In genomic region chr19:42092350-42092749, GRCh38 we compare ENCODE assay signal across 8 cellular contexts. TPM values are rescaled to one million over a fixed set of nuclear protein-coding genes. Genes with fewer than 3 reads are reported as not detected.
A peak's percentile ranks its signal among the peaks of the same experiment; 100 is the strongest.
DNase-seq lines count a peak whose midpoint lies in the region; ATAC-seq and TF ChIP-seq lines count a peak whose summit lies in the region.

No MANE protein-coding gene starts in this region.

- no peaks in the 10 kb centered on the region for H3K36me3 ChIP-seq in SK-N-SH (replicated peaks in 1 of 2; ENCODE audit: control insufficient read depth in 1 of 2, insufficient read depth in 2 of 2, low read length in 1 of 2)

- DNase-seq in SK-N-SH (peak; percentile 63), NCI-H2107 (lab: John Stamatoyannopoulos, UW) (peak; percentile 49), glomerular endothelial cell (ENCODE audit: extremely low read depth, low read depth, low spot score) (peak; percentile 79)
- DNase-seq in activated CD8-positive, alpha-beta T cell treated with anti-CD3 and anti-CD28 coated beads for 36 hours = peak; percentile 64
- peak in 1 of 2 donors; percentile 31 for DNase-seq in stimulated activated naive CD8-positive, alpha-beta T cell treated with anti-CD3 and anti-CD28 coated beads, Interleukin-15, amount 100 ng/mL, for 72 hours

- peaks cover 36% of the 10 kb centered on the region for H3K36me3 Mint-ChIP-seq in activated CD8-positive, alpha-beta T cell treated with anti-CD3 and anti-CD28 coated beads for 36 hours (ENCODE audit: low read depth)

- H4K20me1 ChIP-seq in SK-N-SH (ENCODE audit: insufficient read depth) = no peaks in the 10 kb centered on the region

- no peak for TF ChIP-seq EP300 in SK-N-SH (IDR thresholded peaks at IDR 0.05; ENCODE audit: borderline replicate concordance in 1 of 2, low read depth in 1 of 2, low read length in 1 of 2)

- H3K9me2 ChIP-seq in SK-N-SH = no peaks in the 10 kb centered on the region

- H3F3A ChIP-seq in SK-N-SH (replicated peaks; ENCODE audit: insufficient read depth) = peaks cover 7% of the 10 kb centered on the region

- H3K9me3 Mint-ChIP-seq in activated CD8-positive, alpha-beta T cell treated with anti-CD3 and anti-CD28 coated beads for 36 hours = no peaks in the 10 kb centered on the region
- no peaks in the 10 kb centered on the region for H3K9me3 Mint-ChIP-seq in stimulated activated naive CD8-positive, alpha-beta T cell treated with anti-CD3 and anti-CD28 coated beads, Interleukin-15, amount 100 ng/mL, for 72 hours

- peak; percentile 32 for TF ChIP-seq RAD21 in SK-N-SH (IDR thresholded peaks at IDR 0.05; ENCODE audit: low read length)

- TF ChIP-seq CTCF in SK-N-SH (IDR thresholded peaks at IDR 0.05) = peak; percentile 53
- peak; percentile 53 for TF ChIP-seq CTCF in activated CD8-positive, alpha-beta T cell treated with anti-CD3 and anti-CD28 coated beads for 36 hours (IDR thresholded peaks at IDR 0.05)

- no peak overlapping the region for H3K9ac ChIP-seq in SK-N-SH

- no peak overlapping the region for H3K27ac ChIP-seq in SK-N-SH (ENCODE audit: low read depth in 2 of 2, low read length in 1 of 2)

- no peaks in the 10 kb centered on the region for H3K27me3 ChIP-seq in SK-N-SH (ENCODE audit: insufficient read depth)

- no peak overlapping the region for H3K27ac Mint-ChIP-seq in activated CD8-positive, alpha-beta T cell treated with anti-CD3 and anti-CD28 coated beads for 36 hours
- H3K27ac Mint-ChIP-seq in stimulated activated naive CD8-positive, alpha-beta T cell treated with anti-CD3 and anti-CD28 coated beads, Interleukin-15, amount 100 ng/mL, for 72 hours = no peak overlapping the region

- no peak overlapping the region for H2AFZ ChIP-seq in SK-N-SH (ENCODE audit: low read depth)

- WGBS in SK-N-SH (ENCODE audit: low lambda C conversion rate) = 75% methylated on average over 5 of the region's 5 CpGs

- H3K4me1 Mint-ChIP-seq in activated CD8-positive, alpha-beta T cell treated with anti-CD3 and anti-CD28 coated beads for 36 hours (ENCODE audit: low read depth) = peaks cover 28% of the 10 kb centered on the region
- peaks cover 57% of the 10 kb centered on the region for H3K4me1 Mint-ChIP-seq in stimulated activated naive CD8-positive, alpha-beta T cell treated with anti-CD3 and anti-CD28 coated beads, Interleukin-15, amount 100 ng/mL, for 72 hours

- intact Hi-C loops in activated CD8-positive, alpha-beta T cell treated with anti-CD3 and anti-CD28 coated beads for 36 hours (cut with micrococcal nuclease) = no loop called here

- CTCF ChIA-PET in SK-N-SH (lab: Yijun Ruan, JAX) = interaction anchor here (0.8 to 5.1 kb wide), 4 partner anchors 16 to 91 kb away, joined by 3 to 27 read pairs (median 4); no protein-coding TSS in a partner anchor
- CTCF ChIA-PET in activated CD8-positive, alpha-beta T cell treated with anti-CD3 and anti-CD28 coated beads for 36 hours (lab: Charles Lee) = interaction anchor here (0.7 to 1.6 kb wide), 4 partner anchors 10 to 31 kb away, joined by 3 to 4 read pairs (median 3); partner anchors contain the start of gene ZNF574

- no peak overlapping the region for H3K4me3 Mint-ChIP-seq in activated CD8-positive, alpha-beta T cell treated with anti-CD3 and anti-CD28 coated beads for 36 hours
- peak overlapping the region in 1 of 2 donors; percentile 5 for H3K4me3 Mint-ChIP-seq in stimulated activated naive CD8-positive, alpha-beta T cell treated with anti-CD3 and anti-CD28 coated beads, Interleukin-15, amount 100 ng/mL, for 72 hours

- H3K4me2 ChIP-seq in SK-N-SH = no peak overlapping the region

- ATAC-seq in SK-N-SH treated with all-trans-retinoic acid at 6 μM for 48 hours (no peak; the same call in 1 of the 3 replicates), GM19035 (IDR thresholded peaks at IDR 0.05; ENCODE audit: unreplicated experiment) (no peak), HG03521 (IDR thresholded peaks at IDR 0.05; ENCODE audit: unreplicated experiment) (no peak)
- peak; percentile 71 for ATAC-seq in activated CD8-positive, alpha-beta T cell treated with anti-CD3 and anti-CD28 coated beads for 36 hours
- ATAC-seq in stimulated activated naive CD8-positive, alpha-beta T cell treated with anti-CD3 and anti-CD28 coated beads, Interleukin-15, amount 100 ng/mL, for 72 hours = peak; percentile 60

- H3K27me3 Mint-ChIP-seq in activated CD8-positive, alpha-beta T cell treated with anti-CD3 and anti-CD28 coated beads for 36 hours = no peaks in the 10 kb centered on the region
- no peaks in the 10 kb centered on the region for H3K27me3 Mint-ChIP-seq in stimulated activated naive CD8-positive, alpha-beta T cell treated with anti-CD3 and anti-CD28 coated beads, Interleukin-15, amount 100 ng/mL, for 72 hours

- H3K4me1 ChIP-seq in SK-N-SH (ENCODE audit: control insufficient read depth in 1 of 2, insufficient read depth in 2 of 2, low read depth in 1 of 2, low read length in 1 of 2) = peaks cover 5 to 16% of the 10 kb centered on the region in 2 experiments; a peak in 3 of 4 replicates

- H3K4me3 ChIP-seq in SK-N-SH (ENCODE audit: low read depth in 2 of 2, low read length in 1 of 2) = no peak overlapping the region

- H3K79me2 ChIP-seq in SK-N-SH (ENCODE audit: insufficient read depth) = no peaks in the 10 kb centered on the region

- POLR2A ChIA-PET in SK-N-SH (lab: Yijun Ruan, JAX) = no interaction called here
- POLR2A ChIA-PET in activated CD8-positive, alpha-beta T cell treated with anti-CD3 and anti-CD28 coated beads for 36 hours (lab: Charles Lee) = no interaction called here

- no peaks in the 10 kb centered on the region for H3K9me3 ChIP-seq in SK-N-SH

TF ChIP-seq in SK-N-SH, 30 proteins besides CTCF, POLR2A, EP300 and RAD21 (continues in another document):
- no peak for TF ChIP-seq MAX (IDR thresholded peaks at IDR 0.05; ENCODE audit: low read depth)
- no peak for TF ChIP-seq FOXM1 (IDR thresholded peaks at IDR 0.05; ENCODE audit: low read depth)
- TF ChIP-seq CHD2 (IDR thresholded peaks at IDR 0.05; ENCODE audit: low read length, partially characterized antibody) = no peak
- no peak for TF ChIP-seq IRF3 (IDR thresholded peaks at IDR 0.05; ENCODE audit: low read depth, low read length)
- no peak for TF ChIP-seq RFX5 (IDR thresholded peaks at IDR 0.05; ENCODE audit: low read length)
- no peak for TF ChIP-seq RCOR1 (IDR thresholded peaks at IDR 0.05; ENCODE audit: low read length)
- no peak for TF ChIP-seq GABPA (IDR thresholded peaks at IDR 0.05; ENCODE audit: low read depth)
- no peak for TF ChIP-seq YY1 (IDR thresholded peaks at IDR 0.05; ENCODE audit: low read depth)
- TF ChIP-seq MXI1 (IDR thresholded peaks at IDR 0.05; ENCODE audit: low read depth, low read length) = no peak

TF ChIP-seq in SK-N-SH treated with all-trans-retinoic acid at 6 μM for 48 hours, 23 proteins besides CTCF, POLR2A, EP300 and RAD21:
- no peak for TF ChIP-seq ZNF565 (CRISPR knock-in tag; conservative IDR thresholded peaks at IDR 0.05; ENCODE audit: low read depth)
- no peak for TF ChIP-seq ZFP3 (CRISPR knock-in tag; IDR thresholded peaks at IDR 0.05)
- TF ChIP-seq ZFP30 (CRISPR knock-in tag; IDR thresholded peaks at IDR 0.05) = no peak
- no peak for TF ChIP-seq PPARA (CRISPR knock-in tag; IDR thresholded peaks at IDR 0.05; ENCODE audit: borderline replicate concordance)
- no peak for TF ChIP-seq ESRRG (CRISPR knock-in tag; IDR thresholded peaks at IDR 0.05)
- no peak for TF ChIP-seq CSRNP3 (CRISPR knock-in tag; IDR thresholded peaks at IDR 0.05)
- no peak for TF ChIP-seq CSDC2 (CRISPR knock-in tag; IDR thresholded peaks at IDR 0.05)
- no peak for TF ChIP-seq ZC3H10 (CRISPR knock-in tag; IDR thresholded peaks at IDR 0.05)
- TF ChIP-seq OSR1 (CRISPR knock-in tag; IDR thresholded peaks at IDR 0.05) = no peak
- no peak for TF ChIP-seq TCF4 (CRISPR knock-in tag; IDR thresholded peaks at IDR 0.05; ENCODE audit: borderline replicate concordance)
- no peak for TF ChIP-seq SNAI2 (CRISPR knock-in tag; IDR thresholded peaks at IDR 0.05)

RNA-seq across cellular contexts. Expression of gene ZNF574, which starts 16.4 kb away (rescaled TPM):
- polyA plus RNA-seq in SK-N-SH (2012; rRNA removed) = 6.9 and 8.5 TPM in 2 replicates
- polyA plus RNA-seq in SK-N-SH (2012; cell fraction: cytosol; rRNA removed) = 2.4 and 4.9 TPM in 2 replicates
- 6.9 and 7.4 TPM in 2 replicates for polyA plus RNA-seq in SK-N-SH (2012; cell fraction: nucleus; rRNA removed)
- total RNA-seq in activated CD8-positive, alpha-beta T cell treated with anti-CD3 and anti-CD28 coated beads for 36 hours = 10 to 100 TPM; 12.4 to 12.8 TPM
- total RNA-seq in glomerular endothelial cell = 16.2 and 20.4 TPM in 2 replicates

RNA-seq across cellular contexts. Expression of gene GRIK5, which starts 22.3 kb away (rescaled TPM):
- polyA plus RNA-seq in SK-N-SH (2012; rRNA removed) = 0.71 and 2.4 TPM in 2 replicates
- polyA plus RNA-seq in SK-N-SH (2012; cell fraction: cytosol; rRNA removed) = 0.85 and 1.7 TPM in 2 replicates
- 3.7 and 4.4 TPM in 2 replicates for polyA plus RNA-seq in SK-N-SH (2012; cell fraction: nucleus; rRNA removed)
- under 1 TPM; 0.63 to 0.95 TPM for total RNA-seq in activated CD8-positive, alpha-beta T cell treated with anti-CD3 and anti-CD28 coated beads for 36 hours
- 0.23 TPM in 1 of 2 replicates, not detected in the other for total RNA-seq in glomerular endothelial cell

RNA-seq across cellular contexts. Expression of gene POU2F2, which starts 39.9 kb away (rescaled TPM):
- polyA plus RNA-seq in SK-N-SH (2012; rRNA removed) = 0.15 and 0.49 TPM in 2 replicates
- polyA plus RNA-seq in SK-N-SH (2012; cell fraction: cytosol; rRNA removed) = 0.18 and 0.29 TPM in 2 replicates
- 0.89 and 0.94 TPM in 2 replicates for polyA plus RNA-seq in SK-N-SH (2012; cell fraction: nucleus; rRNA removed)
- 10 to 100 TPM; 37.7 to 40.7 TPM for total RNA-seq in activated CD8-positive, alpha-beta T cell treated with anti-CD3 and anti-CD28 coated beads for 36 hours
- 7.4 and 10.7 TPM in 2 replicates for total RNA-seq in glomerular endothelial cell

Comparison
In these comparisons a context has a peak if more than half of its experiments do, and no peak if none do; other contexts are left out.
1. ATAC-seq: peak in activated CD8-positive, alpha-beta T cell treated with anti-CD3 and anti-CD28 coated beads for 36 hours (single experiment) and stimulated activated naive CD8-positive, alpha-beta T cell treated with anti-CD3 and anti-CD28 coated beads, Interleukin-15, amount 100 ng/mL, for 72 hours (single experiment); none in SK-N-SH treated with all-trans-retinoic acid at 6 μM for 48 hours (single experiment), GM19035 (single experiment) and HG03521 (single experiment).